8 cellular contexts compared by ENCODE assay signal in genomic region chr15:43791993-43792760, GRCh38. TPM values are rescaled to one million over a fixed set of nuclear protein-coding genes. Genes with fewer than 3 reads are reported as not detected.
DNase-seq lines count a peak whose midpoint lies in the region; ATAC-seq, FAIRE-seq and TF ChIP-seq lines count a peak whose summit lies in the region.

Gene SERF2, plus strand, starts transcription at chr15:43792320. Its CDS starts 57 bp downstream, at chr15:43792377.

- POLR2A ChIA-PET in H1 (lab: Charles Lee; ENCODE audit: partially characterized antibody) = interaction anchor here (0.9 to 4.9 kb wide), 6 partner anchors 8 to 46 kb away, joined by 3 to 39 read pairs (median 7); partner anchors contain the start of genes ELL3, HYPK, PDIA3 and SERINC4

- no peak within 1 kb of the TSS for H2BK20ac ChIP-seq in H1 (ENCODE audit: low read length)

- TF ChIP-seq CTCF in H1 (IDR thresholded peaks at IDR 0.05; ENCODE audit: control extremely low read depth in 1 of 3, insufficient read depth in 1 of 3, low read depth in 1 of 3, low read length in 3 of 3) = no peak

- H3K9ac ChIP-seq in H1 (replicated peaks in 1 of 4; ENCODE audit: extremely low read depth in 1 of 4, low read depth in 3 of 4, low read length in 3 of 4) = peak within 1 kb of the TSS; percentile 93 to 99 (median 96)
- peak within 1 kb of the TSS; percentile 100 for H3K9ac ChIP-seq in mesenchymal stem cell (ENCODE audit: low read length)

- H3K79me2 ChIP-seq in H1 (ENCODE audit: control insufficient read depth in 1 of 2, insufficient read depth in 2 of 2, low read length in 2 of 2) = peaks cover 0 to 26% of the 10 kb centered on the region in 2 experiments; a peak in 2 of 4 replicates

- H3K36me3 ChIP-seq in H1 (ENCODE audit: control insufficient read depth in 2 of 4, insufficient read depth in 4 of 4, low read length in 3 of 4) (peaks cover 7 to 41% (median 21%) of the 10 kb centered on the region in 4 experiments), mesenchymal stem cell (ENCODE audit: control insufficient read depth in 1 of 2, insufficient read depth in 2 of 2, low read depth in 1 of 2, low read length in 2 of 2) (peaks cover 29 to 42% of the 10 kb centered on the region in 2 experiments)

- peaks cover 4 to 17% of the 10 kb centered on the region in 2 experiments for H4K20me1 ChIP-seq in H1 (replicated peaks in 1 of 2; ENCODE audit: control insufficient read depth in 1 of 2, insufficient read depth in 2 of 2, low read length in 2 of 2)

- peaks cover 19% of the 10 kb centered on the region for H3K79me1 ChIP-seq in H1 (ENCODE audit: low read depth, low read length)
- peaks cover 8% of the 10 kb centered on the region for H3K79me1 ChIP-seq in mesenchymal stem cell (replicated peaks; ENCODE audit: low read length, poor library complexity, severe bottlenecking)

- 0% methylated on average over 62 of the region's 66 CpGs; no CpG with 5 or more reads in 1 of the 2 experiments for WGBS in H1 (ENCODE audit: extremely low coverage in 1 of 2, insufficient coverage in 1 of 2, insufficient read length in 1 of 2, insufficient replicate concordance in 2 of 2, low coverage in 1 of 2, low lambda C conversion rate in 2 of 2, missing lambda C conversion rate in 1 of 2), 2 experiments
- WGBS in mesenchymal stem cell = under 1% methylated on average over 66 of the region's 66 CpGs

- H3K4me3 ChIP-seq in H1 (ENCODE audit: extremely low read depth in 1 of 4, insufficient read depth in 2 of 4, low read depth in 3 of 4, low read length in 4 of 4) = peak within 1 kb of the TSS; percentile 86 to 97 (median 95)
- H3K4me3 ChIP-seq in mesenchymal stem cell (ENCODE audit: insufficient read depth in 1 of 2, low read depth in 1 of 2, low read length in 2 of 2) = peak within 1 kb of the TSS; percentile 84 to 96

- peak within 1 kb of the TSS; percentile 89 for H3K18ac ChIP-seq in H1 (ENCODE audit: extremely low read depth, low read length)
- peak within 1 kb of the TSS; percentile 99 for H3K18ac ChIP-seq in mesenchymal stem cell (ENCODE audit: low read depth in 1 of 2, low read length in 2 of 2)

- TF ChIP-seq RAD21 in H1 (IDR thresholded peaks at IDR 0.05 in 1 of 2, conservative IDR thresholded peaks at IDR 0.05 in 1 of 2; ENCODE audit: low read depth in 2 of 2, low read length in 2 of 2) = no peak

- H4K91ac ChIP-seq in H1 (replicated peaks; ENCODE audit: insufficient read length, low read length) (peak within 1 kb of the TSS; percentile 96), mesenchymal stem cell (ENCODE audit: low read length) (peak within 1 kb of the TSS; percentile 95)

- DNase-seq in COLO668 (lab: John Stamatoyannopoulos, UW; ENCODE audit: unreplicated experiment) = peak; percentile 99
- DNase-seq in HTR-8/SVneo (ENCODE audit: insufficient read length, low spot score) = peak; percentile 98
- peak; percentile 99 for DNase-seq in NOMO-1 treated with dmso at 0.1 percent for 144 hours (lab: John Stamatoyannopoulos, UW; ENCODE audit: unreplicated experiment)
- DNase-seq in activated CD8-positive, alpha-beta memory T cell treated with anti-CD3 and anti-CD28 coated beads for 48 hours (ENCODE audit: low read depth in 2 of 3, low spot score in 2 of 3) = peak; percentile 95 to 100 (median 99)
- peak; percentile 99 to 100 for DNase-seq in H1 (ENCODE audit: low read depth in 1 of 2, low spot score in 2 of 2)
- DNase-seq in mesenchymal stem cell = peak; percentile 99
- peak; percentile 100 for DNase-seq in stimulated activated CD8-positive, alpha-beta memory T cell treated with anti-CD3 and anti-CD28 coated beads, Interleukin-12 subunit alpha, Interleukin-12 subunit beta, amount 100 ng/mL, for 4 hours (ENCODE audit: low read depth)

- peak within 1 kb of the TSS; percentile 95 for H2BK5ac ChIP-seq in H1 (ENCODE audit: low read depth, low read length)
- peak within 1 kb of the TSS; percentile 75 for H2BK5ac ChIP-seq in mesenchymal stem cell (ENCODE audit: low read depth, low read length, poor library complexity, severe bottlenecking)

- H2BK15ac ChIP-seq in H1 (ENCODE audit: low read length) (no peak within 1 kb of the TSS), mesenchymal stem cell (ENCODE audit: low read depth, poor library complexity, severe bottlenecking) (peak within 1 kb of the TSS; percentile 61)

- peak; percentile 84 for ATAC-seq in GM21360 (IDR thresholded peaks at IDR 0.05; ENCODE audit: unreplicated experiment)

- TF ChIP-seq EP300 in H1 (IDR thresholded peaks at IDR 0.05; ENCODE audit: borderline replicate concordance in 1 of 2, low read depth in 2 of 2, low read length in 2 of 2) = no peak

- H3K4me2 ChIP-seq in H1 (ENCODE audit: insufficient read depth in 1 of 2, low read depth in 2 of 2, low read length in 2 of 2) (peak within 1 kb of the TSS; percentile 92 to 98), mesenchymal stem cell (ENCODE audit: low read length, poor library complexity, severe bottlenecking) (peak within 1 kb of the TSS; percentile 72)

- H2BK120ac ChIP-seq in H1 (replicated peaks; ENCODE audit: low read depth, low read length) (no peak within 1 kb of the TSS), mesenchymal stem cell (ENCODE audit: low read depth, low read length) (peak within 1 kb of the TSS; percentile 97)

- H3K4ac ChIP-seq in H1 (replicated peaks; ENCODE audit: insufficient read length, low read depth, low read length) (peak within 1 kb of the TSS; percentile 82), mesenchymal stem cell (ENCODE audit: low read depth in 1 of 2, low read length in 2 of 2) (peak within 1 kb of the TSS; percentile 96 to 98)

- H3K4me1 ChIP-seq in H1 (replicated peaks in 1 of 4; ENCODE audit: control insufficient read depth in 3 of 4, insufficient read depth in 4 of 4, low read length in 3 of 4) = peaks cover 19 to 27% (median 22%) of the 10 kb centered on the region in 4 experiments; a peak in 6 of 7 replicates
- H3K4me1 ChIP-seq in mesenchymal stem cell (ENCODE audit: control insufficient read depth, insufficient read depth, low read depth, low read length) = peaks cover 20% of the 10 kb centered on the region

- FAIRE-seq in HTR-8/SVneo (lab: Jason Lieb, UNC) = peak; percentile 94
- FAIRE-seq in H1 (lab: Jason Lieb, UNC) = no peak

- H3K27ac ChIP-seq in H1 (ENCODE audit: low read depth, low read length) (peak within 1 kb of the TSS; percentile 95), mesenchymal stem cell (ENCODE audit: low read length, poor library complexity, severe bottlenecking) (peak within 1 kb of the TSS; percentile 92)

- H3K23me2 ChIP-seq in H1 (ENCODE audit: low read depth, low read length) = peaks cover 4% of the 10 kb centered on the region

- H3K9me3 ChIP-seq in H1 (ENCODE audit: insufficient read depth in 2 of 2, low read depth in 1 of 2, low read length in 1 of 2) (no peaks in the 10 kb centered on the region), mesenchymal stem cell (ENCODE audit: control insufficient read depth, low read length) (no peaks in the 10 kb centered on the region)

- H2BK12ac ChIP-seq in H1 (ENCODE audit: low read depth, low read length) (0 out of 2 replicates have a peak within 1 kb of the TSS, but pooled peaks have one; percentile 28), mesenchymal stem cell (ENCODE audit: low read length in 2 of 2) (peak within 1 kb of the TSS in 1 of 2 experiments; percentile 60)

- H2AFZ ChIP-seq in H1 (ENCODE audit: low read length) (peak within 1 kb of the TSS; percentile 93), mesenchymal stem cell (ENCODE audit: low read depth, low read length) (no peak within 1 kb of the TSS)

- H2AK5ac ChIP-seq in H1 (ENCODE audit: low read depth, low read length) = peak within 1 kb of the TSS; percentile 46; the same call in 1 of the 2 replicates
- peak within 1 kb of the TSS; percentile 69 for H2AK5ac ChIP-seq in mesenchymal stem cell (ENCODE audit: low read length, severe bottlenecking)

- H3K14ac ChIP-seq in H1 (ENCODE audit: insufficient read length) = no peak within 1 kb of the TSS
- H3K14ac ChIP-seq in mesenchymal stem cell (ENCODE audit: low read length in 2 of 2) = peak within 1 kb of the TSS; percentile 44 to 98

- H4K8ac ChIP-seq in H1 (ENCODE audit: extremely low read depth, insufficient read depth, low read length) (peak within 1 kb of the TSS; percentile 88), mesenchymal stem cell (ENCODE audit: low read length) (peak within 1 kb of the TSS; percentile 90)

- H3K23ac ChIP-seq in H1 (ENCODE audit: insufficient read length) (no peak within 1 kb of the TSS), mesenchymal stem cell (ENCODE audit: low read length in 2 of 2) (peak within 1 kb of the TSS; percentile 54 to 81)

- peak within 1 kb of the TSS; percentile 91 for H4K5ac ChIP-seq in H1 (ENCODE audit: insufficient read length, low read depth, low read length)

- CTCF ChIA-PET in H1 (lab: Charles Lee; ENCODE audit: partially characterized antibody) = interaction anchor here (1.2 to 7.5 kb wide), 3 partner anchors 14 to 22 kb away, joined by 5 to 50 read pairs (median 5); partner anchors contain the start of gene ELL3

- TF ChIP-seq POLR2A in H1 (IDR thresholded peaks at IDR 0.05; ENCODE audit: control extremely low read depth in 1 of 2, low read depth in 2 of 2, low read length in 2 of 2) = peak; percentile 98 to 99

- no peaks in the 10 kb centered on the region for H3K27me3 ChIP-seq in H1 (replicated peaks in 1 of 4; ENCODE audit: control insufficient read depth in 3 of 4, extremely low read depth in 1 of 4, insufficient read depth in 3 of 4, low read length in 3 of 4)
- no peaks in the 10 kb centered on the region for H3K27me3 ChIP-seq in mesenchymal stem cell (ENCODE audit: control insufficient read depth in 1 of 2, insufficient read depth in 1 of 2, low read length in 2 of 2)

- peak within 1 kb of the TSS; percentile 91 for H3K56ac ChIP-seq in H1 (replicated peaks; ENCODE audit: insufficient read length, low read depth, low read length)

TF ChIP-seq in H1, 55 proteins besides CTCF, POLR2A, EP300 and RAD21 (continues in another document):
- TF ChIP-seq CHD1 (IDR thresholded peaks at IDR 0.05; ENCODE audit: low read depth, low read length) (no peak), SP2 (IDR thresholded peaks at IDR 0.05; ENCODE audit: low read length) (no peak), CHD2 (IDR thresholded peaks at IDR 0.05; ENCODE audit: low read length) (0 out of 2 replicates have a peak, but pooled peaks have one; percentile 47), FOSL1 (IDR thresholded peaks at IDR 0.05; ENCODE audit: insufficient read depth, low read depth, low read length) (no peak), NRF1 (IDR thresholded peaks at IDR 0.05; ENCODE audit: low read depth, low read length) (no peak)

RNA-seq across cellular contexts. Expression of gene SERF2, which starts in this region (rescaled TPM):
- total RNA-seq in H1 (2021; fragmentation: NEBNext Ultra II Directional; extraction: Animal tissue kit (Norgen Biotek cat#: 25700)) = 655 and 672 TPM in 2 replicates
- 999 and 1,376 TPM in 2 replicates for polyA plus RNA-seq in H1 (2011; rRNA removed)
- 1,174 TPM for polyA plus RNA-seq in H1 (2011; cell fraction: cytosol; rRNA removed)
- 1,118 TPM for polyA plus RNA-seq in H1 (2011; cell fraction: nucleus; rRNA removed)
- 775 to 1,254 TPM (median 901 TPM) in 4 replicates for polyA plus RNA-seq in H1 (2012, experiment 1 of 2)
- 2,658 TPM for polyA plus RNA-seq in H1 (2012, experiment 2 of 2)
- polyA plus RNA-seq in H1 (2013, experiment 1 of 2) = 1,567 TPM
- 1,462 TPM for polyA plus RNA-seq in H1 (2013, experiment 2 of 2)
- polyA minus RNA-seq in H1 (2011; rRNA and poly(A)+ RNA removed) = 150 and 259 TPM in 2 replicates
- 192 TPM for polyA minus RNA-seq in H1 (2011; cell fraction: cytosol; rRNA and poly(A)+ RNA removed)
- polyA minus RNA-seq in H1 (2011; cell fraction: nucleus; rRNA and poly(A)+ RNA removed) = 219 TPM
- polyA plus RNA-seq in mesenchymal stem cell (2013, experiment 1 of 2) = 2,625 TPM
- polyA plus RNA-seq in mesenchymal stem cell (2013, experiment 2 of 2) = 2,565 TPM

Comparison
In these comparisons a context has a peak if more than half of its experiments do, and no peak if none do; other contexts are left out.
1. Peak in every context shown above with its lines: DNase-seq, ATAC-seq, H3K4me3 ChIP-seq and H3K27ac ChIP-seq.